In genomic region chr19:51147663-51148062, GRCh38 we compare ENCODE assay signal across 36 cellular contexts. TPM values are rescaled to one million over a fixed set of nuclear protein-coding genes. Genes with fewer than 3 reads are reported as not detected.
A peak's percentile ranks its signal among the peaks of the same experiment; 100 is the strongest.
DNase-seq lines count a peak whose midpoint lies in the region; ATAC-seq, FAIRE-seq and TF ChIP-seq lines count a peak whose summit lies in the region.
"Had no signal": no experiment of that assay in that cellular context is flagged by ENCODE, and none has a peak within 500 bp of the region (broad histone marks: within the 10 kb centered on the region; RNA-seq: fewer than 3 reads in every experiment).

No MANE protein-coding gene starts in this region.

- no peak overlapping the region for H3K4me3 Mint-ChIP-seq in effector memory CD8-positive, alpha-beta T cell
- H3K4me3 Mint-ChIP-seq: activated CD4-positive, alpha-beta T cell treated with anti-CD3 and anti-CD28 coated beads for 36 hours; activated CD8-positive, alpha-beta T cell treated with anti-CD3 and anti-CD28 coated beads, Interleukin-2, amount 10 ng/mL, durations not matched to agents 7 days and 5 days; activated naive CD8-positive, alpha-beta T cell treated with anti-CD3 and anti-CD28 coated beads for 36 hours; naive B cell; stimulated activated naive B cell treated with anti-CD40 and anti-IgM and Interleukin-4, amounts not matched to agents 10 μg/mL and 1 μg/mL and 100 μg/mL, for 72 hours had no signal

- H3K4me1 ChIP-seq in parathyroid adenoma (peaks cover 23% of the 10 kb centered on the region), foreskin keratinocyte (no peaks in the 10 kb centered on the region)
- H3K4me1 ChIP-seq: breast epithelium had no signal

- peaks cover 23 to 26% of the 10 kb centered on the region in 2 donors for H3K4me1 Mint-ChIP-seq in effector memory CD8-positive, alpha-beta T cell (ENCODE audit: low read depth in 2 of 2)
- H3K4me1 Mint-ChIP-seq: activated CD4-positive, alpha-beta T cell treated with anti-CD3 and anti-CD28 coated beads for 36 hours; activated naive CD8-positive, alpha-beta T cell treated with anti-CD3 and anti-CD28 coated beads for 36 hours had no signal

- H3K27ac Mint-ChIP-seq in effector memory CD8-positive, alpha-beta T cell = peak overlapping the region; percentile 63 to 86
- H3K27ac Mint-ChIP-seq: activated CD4-positive, alpha-beta T cell treated with anti-CD3 and anti-CD28 coated beads for 36 hours; activated CD8-positive, alpha-beta T cell treated with anti-CD3 and anti-CD28 coated beads, Interleukin-2, amount 10 ng/mL, durations not matched to agents 7 days and 5 days; activated naive CD8-positive, alpha-beta T cell treated with anti-CD3 and anti-CD28 coated beads for 36 hours had no signal

- H3K36me3 ChIP-seq in parathyroid adenoma (ENCODE audit: control insufficient read depth, insufficient read depth, low read length) = no peaks in the 10 kb centered on the region
- H3K36me3 ChIP-seq: breast epithelium had no signal

- TF ChIP-seq CTCF in parathyroid adenoma (IDR thresholded peaks at IDR 0.05) = no peak
- no peak for TF ChIP-seq CTCF in foreskin keratinocyte (conservative IDR thresholded peaks at IDR 0.05)

- H3K27ac ChIP-seq in parathyroid adenoma (no peak overlapping the region), foreskin keratinocyte (no peak overlapping the region)
- H3K27ac ChIP-seq: 22Rv1, epithelial cell of prostate, HL-60, KMS-11 had no signal

- no peaks in the 10 kb centered on the region for H3K79me2 ChIP-seq in parathyroid adenoma

- H2AFZ ChIP-seq in parathyroid adenoma = peak overlapping the region; percentile 25

- H3K4me2 ChIP-seq in parathyroid adenoma (ENCODE audit: low read length) = no peak overlapping the region
- H3K4me2 ChIP-seq: KMS-11 had no signal

- no peak overlapping the region for H3K9ac ChIP-seq in parathyroid adenoma
- H3K9ac ChIP-seq: KMS-11 had no signal

- no peaks in the 10 kb centered on the region for H3K9me3 Mint-ChIP-seq in effector memory CD8-positive, alpha-beta T cell
- H3K9me3 Mint-ChIP-seq: activated naive CD8-positive, alpha-beta T cell treated with anti-CD3 and anti-CD28 coated beads for 36 hours had no signal

- no peaks in the 10 kb centered on the region for H3K9me3 ChIP-seq in parathyroid adenoma (ENCODE audit: control insufficient read depth, low read length)
- H3K9me3 ChIP-seq: breast epithelium had no signal

- no peaks in the 10 kb centered on the region for H3K36me3 Mint-ChIP-seq in effector memory CD8-positive, alpha-beta T cell (ENCODE audit: insufficient read depth)
- H3K36me3 Mint-ChIP-seq: activated naive CD8-positive, alpha-beta T cell treated with anti-CD3 and anti-CD28 coated beads for 36 hours; naive B cell; stimulated activated naive B cell treated with anti-CD40 and anti-IgM and Interleukin-4, amounts not matched to agents 10 μg/mL and 1 μg/mL and 100 μg/mL, for 72 hours had no signal

- H3K27me3 ChIP-seq in parathyroid adenoma (ENCODE audit: control insufficient read depth, insufficient read depth, low read length) = no peaks in the 10 kb centered on the region
- peaks cover 9% of the 10 kb centered on the region for H3K27me3 ChIP-seq in foreskin keratinocyte

- DNase-seq in activated CD8-positive, alpha-beta memory T cell treated with anti-CD3 and anti-CD28 coated beads for 24 hours = peak; percentile 11
- DNase-seq in activated CD8-positive, alpha-beta memory T cell treated with anti-CD3 and anti-CD28 coated beads, Interleukin-2, amount 50 U/mL, for 4 hours = no peak
- DNase-seq in OCI-M1 (lab: John Stamatoyannopoulos, UW) = peak; percentile 65
- no peak for DNase-seq in effector memory CD8-positive, alpha-beta T cell
- no peak for DNase-seq in H54 (ENCODE audit: insufficient read length, low spot score)
- DNase-seq in foreskin keratinocyte = no peak
- DNase-seq: activated CD4-positive, alpha-beta T cell treated with anti-CD3 and anti-CD28 coated beads for 36 hours; activated CD8-positive, alpha-beta T cell treated with anti-CD3 and anti-CD28 coated beads, Interleukin-2, amount 10 ng/mL, durations not matched to agents 7 days and 5 days; activated effector memory CD4-positive, alpha-beta T cell treated with Interleukin-2 at 50 U/mL for 16 hours; activated naive CD8-positive, alpha-beta T cell treated with anti-CD3 and anti-CD28 coated beads for 36 hours; activated T-cell treated with anti-CD3 and anti-CD28 coated beads, Interleukin-2, amount 50 U/mL, for 1 hour; anterior cingulate cortex; effector CD4-positive, alpha-beta T cell; H7; midbrain; MM.1S; naive B cell; NCI-H1436; NCI-H2081; NCI-H526; NK-92 treated with Interleukin-12 subunit alpha and Interleukin-12 subunit beta, amount 100 ng/mL, for 24 hours; SHP77; stimulated activated naive B cell treated with anti-CD40 and anti-IgM and Interleukin-4, amounts not matched to agents 10 μg/mL and 1 μg/mL and 100 μg/mL, for 72 hours; substantia nigra; T-helper 2 cell; trophoblast cell had no signal

- no peak for ATAC-seq in effector memory CD8-positive, alpha-beta T cell (replicated peaks)
- ATAC-seq in GM18519 (IDR thresholded peaks at IDR 0.05; ENCODE audit: low FRiP score, unreplicated experiment) (no peak), foreskin keratinocyte (no peak)
- ATAC-seq: activated CD4-positive, alpha-beta T cell treated with anti-CD3 and anti-CD28 coated beads for 36 hours; activated CD8-positive, alpha-beta T cell treated with anti-CD3 and anti-CD28 coated beads, Interleukin-2, amount 10 ng/mL, durations not matched to agents 7 days and 5 days; stimulated activated naive B cell treated with anti-CD40 and anti-IgM and Interleukin-4, amounts not matched to agents 10 μg/mL and 1 μg/mL and 100 μg/mL, for 72 hours had no signal

- peaks cover 0 to 8% of the 10 kb centered on the region in 2 donors for H3K27me3 Mint-ChIP-seq in effector memory CD8-positive, alpha-beta T cell
- H3K27me3 Mint-ChIP-seq: activated CD4-positive, alpha-beta T cell treated with anti-CD3 and anti-CD28 coated beads for 36 hours; activated naive CD8-positive, alpha-beta T cell treated with anti-CD3 and anti-CD28 coated beads for 36 hours had no signal

- FAIRE-seq in H54 (lab: Jason Lieb, UNC) = no peak
- FAIRE-seq: keratinocyte had no signal

- H3K4me3 ChIP-seq in parathyroid adenoma (ENCODE audit: low read depth, low read length) = no peak overlapping the region
- H3K4me3 ChIP-seq: breast epithelium had no signal

- no peak for TF ChIP-seq POLR2A in H54 (IDR thresholded peaks at IDR 0.05; ENCODE audit: low read depth, low read length)

RNA-seq across cellular contexts. Expression of gene SIGLEC7, which starts 5.6 kb away (rescaled TPM):
- total RNA-seq in foreskin keratinocyte = not detected in 2 replicates
- not detected in 2 replicates for polyA plus RNA-seq in foreskin keratinocyte
- total RNA-seq: activated CD4-positive, alpha-beta T cell treated with anti-CD3 and anti-CD28 coated beads for 36 hours; activated CD8-positive, alpha-beta T cell treated with anti-CD3 and anti-CD28 coated beads, Interleukin-2, amount 10 ng/mL, durations not matched to agents 7 days and 5 days; activated naive CD8-positive, alpha-beta T cell treated with anti-CD3 and anti-CD28 coated beads for 36 hours; H7; lower leg skin; osteoblast had no signal
- polyA plus RNA-seq: keratinocyte had no signal

RNA-seq across cellular contexts. Expression of gene SIGLEC9, which starts 23.0 kb away (rescaled TPM):
- not detected in 2 replicates for total RNA-seq in foreskin keratinocyte
- polyA plus RNA-seq in foreskin keratinocyte = not detected in 2 replicates
- total RNA-seq: H7, osteoblast had no signal
- polyA plus RNA-seq: keratinocyte had no signal

RNA-seq across cellular contexts. Expression of gene CTU1, which starts 39.5 kb away (rescaled TPM):
- total RNA-seq in foreskin keratinocyte = 4.9 and 5.0 TPM in 2 replicates
- polyA plus RNA-seq in foreskin keratinocyte = 5.3 and 5.4 TPM in 2 replicates

Comparison
In these comparisons a context has a peak if more than half of its experiments do, and no peak if none do; other contexts are left out.
1. DNase-seq: peak in activated CD8-positive, alpha-beta memory T cell treated with anti-CD3 and anti-CD28 coated beads for 24 hours (single experiment) and OCI-M1 (single experiment); none in activated CD8-positive, alpha-beta memory T cell treated with anti-CD3 and anti-CD28 coated beads, Interleukin-2, amount 50 U/mL, for 4 hours (single experiment), effector memory CD8-positive, alpha-beta T cell (0 of 3), H54 (single experiment) and foreskin keratinocyte (0 of 2).